Comparison of ENCODE assay signal across 1 cellular context in the genomic region with DNA sequence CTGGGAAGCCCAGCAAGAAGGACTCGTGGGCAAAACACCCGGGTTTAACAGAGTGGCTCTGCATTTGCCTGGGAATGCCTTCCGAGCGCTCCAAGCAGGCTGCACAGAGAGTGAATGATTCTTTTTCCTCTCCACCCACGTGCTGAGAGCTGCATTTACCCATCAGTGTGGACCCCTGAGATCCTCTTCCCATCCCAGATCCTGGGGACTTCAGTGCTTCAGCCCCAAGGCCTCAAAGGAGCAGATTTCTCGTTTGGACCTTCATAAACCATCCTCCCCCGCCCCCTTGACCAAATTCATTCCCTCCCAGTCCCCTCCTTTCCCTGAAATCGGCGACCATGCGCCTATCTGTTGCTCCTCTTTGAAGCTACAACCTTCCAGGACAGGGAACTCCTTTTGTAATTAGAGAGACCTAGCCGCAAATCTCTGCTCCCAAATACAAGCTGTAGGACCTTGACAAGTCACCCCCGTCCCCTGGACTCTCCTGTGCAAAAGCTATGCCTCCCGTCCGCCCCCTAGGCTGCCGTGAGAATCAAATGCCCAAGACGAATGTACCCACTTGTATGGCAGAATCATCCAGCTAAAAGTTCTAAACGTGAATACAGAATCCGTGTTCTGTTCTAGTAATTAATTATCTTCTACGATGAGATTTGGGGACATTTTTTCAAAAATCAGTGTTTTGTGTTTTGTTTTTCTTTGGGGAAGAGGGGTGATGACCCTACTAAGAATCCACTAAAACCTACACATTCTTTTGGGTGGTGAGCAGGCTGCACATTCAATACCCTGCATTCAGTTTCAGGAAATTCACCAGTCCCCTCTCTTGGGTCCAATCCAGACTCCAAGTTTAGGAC.
TF ChIP-seq lines count a peak whose summit lies in the region.

No MANE protein-coding gene starts in this region.

TF ChIP-seq in WTC11, 78 proteins besides CTCF, POLR2A, EP300 and RAD21 (continued from another document):
- TF ChIP-seq, protein P1, sequence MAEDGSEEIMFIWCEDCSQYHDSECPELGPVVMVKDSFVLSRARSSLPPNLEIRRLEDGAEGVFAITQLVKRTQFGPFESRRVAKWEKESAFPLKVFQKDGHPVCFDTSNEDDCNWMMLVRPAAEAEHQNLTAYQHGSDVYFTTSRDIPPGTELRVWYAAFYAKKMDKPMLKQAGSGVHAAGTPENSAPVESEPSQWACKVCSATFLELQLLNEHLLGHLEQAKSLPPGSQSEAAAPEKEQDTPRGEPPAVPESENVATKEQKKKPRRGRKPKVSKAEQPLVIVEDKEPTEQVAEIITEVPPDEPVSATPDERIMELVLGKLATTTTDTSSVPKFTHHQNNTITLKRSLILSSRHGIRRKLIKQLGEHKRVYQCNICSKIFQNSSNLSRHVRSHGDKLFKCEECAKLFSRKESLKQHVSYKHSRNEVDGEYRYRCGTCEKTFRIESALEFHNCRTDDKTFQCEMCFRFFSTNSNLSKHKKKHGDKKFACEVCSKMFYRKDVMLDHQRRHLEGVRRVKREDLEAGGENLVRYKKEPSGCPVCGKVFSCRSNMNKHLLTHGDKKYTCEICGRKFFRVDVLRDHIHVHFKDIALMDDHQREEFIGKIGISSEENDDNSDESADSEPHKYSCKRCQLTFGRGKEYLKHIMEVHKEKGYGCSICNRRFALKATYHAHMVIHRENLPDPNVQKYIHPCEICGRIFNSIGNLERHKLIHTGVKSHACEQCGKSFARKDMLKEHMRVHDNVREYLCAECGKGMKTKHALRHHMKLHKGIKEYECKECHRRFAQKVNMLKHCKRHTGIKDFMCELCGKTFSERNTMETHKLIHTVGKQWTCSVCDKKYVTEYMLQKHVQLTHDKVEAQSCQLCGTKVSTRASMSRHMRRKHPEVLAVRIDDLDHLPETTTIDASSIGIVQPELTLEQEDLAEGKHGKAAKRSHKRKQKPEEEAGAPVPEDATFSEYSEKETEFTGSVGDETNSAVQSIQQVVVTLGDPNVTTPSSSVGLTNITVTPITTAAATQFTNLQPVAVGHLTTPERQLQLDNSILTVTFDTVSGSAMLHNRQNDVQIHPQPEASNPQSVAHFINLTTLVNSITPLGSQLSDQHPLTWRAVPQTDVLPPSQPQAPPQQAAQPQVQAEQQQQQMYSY (CRISPR knock-in tag; IDR thresholded peaks at IDR 0.05), result no peak
- TF ChIP-seq ETV6 (CRISPR knock-in tag; IDR thresholded peaks at IDR 0.05), result no peak
- no peak for TF ChIP-seq JAZF1 (CRISPR knock-in tag; IDR thresholded peaks at IDR 0.05)
- no peak for TF ChIP-seq GTF2I (CRISPR knock-in tag; conservative IDR thresholded peaks at IDR 0.05)
- TF ChIP-seq ZNF121 (CRISPR knock-in tag; IDR thresholded peaks at IDR 0.05), result no peak
- TF ChIP-seq, protein P2, sequence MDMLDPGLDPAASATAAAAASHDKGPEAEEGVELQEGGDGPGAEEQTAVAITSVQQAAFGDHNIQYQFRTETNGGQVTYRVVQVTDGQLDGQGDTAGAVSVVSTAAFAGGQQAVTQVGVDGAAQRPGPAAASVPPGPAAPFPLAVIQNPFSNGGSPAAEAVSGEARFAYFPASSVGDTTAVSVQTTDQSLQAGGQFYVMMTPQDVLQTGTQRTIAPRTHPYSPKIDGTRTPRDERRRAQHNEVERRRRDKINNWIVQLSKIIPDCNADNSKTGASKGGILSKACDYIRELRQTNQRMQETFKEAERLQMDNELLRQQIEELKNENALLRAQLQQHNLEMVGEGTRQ (CRISPR knock-in tag; IDR thresholded peaks at IDR 0.05), result no peak
- no peak for TF ChIP-seq FOXJ3 (CRISPR knock-in tag; IDR thresholded peaks at IDR 0.05; ENCODE audit: borderline replicate concordance)
TF ChIP-seq in WTC11: peak in this region for 0.
